In the genomic region with DNA sequence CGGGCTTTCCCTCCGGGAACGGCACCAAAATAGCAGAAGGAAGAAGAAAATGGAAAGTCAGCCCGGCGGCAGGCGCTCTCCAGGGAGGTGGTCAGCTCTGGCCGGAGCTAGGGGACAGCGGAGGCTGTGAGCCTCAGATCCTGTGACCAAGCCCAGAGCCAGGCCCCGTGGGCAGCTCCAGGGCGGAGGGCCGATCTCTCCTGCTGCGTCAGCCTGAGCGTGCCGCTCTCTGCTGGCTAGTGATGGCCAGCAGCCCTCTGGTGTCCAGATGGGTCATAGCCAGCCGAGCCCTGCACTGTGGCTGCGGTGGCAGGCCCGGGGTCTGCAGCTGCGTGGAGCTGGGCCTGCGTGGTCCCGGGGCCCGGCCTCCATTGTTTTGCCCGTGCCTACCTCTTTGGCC, we compare ENCODE assay signal across 10 cellular contexts. TPM values are rescaled to one million over a fixed set of nuclear protein-coding genes. Genes with fewer than 3 reads are reported as not detected.
DNase-seq lines count a peak whose midpoint lies in the region; ATAC-seq and TF ChIP-seq lines count a peak whose summit lies in the region.
"Had no signal": no experiment of that assay in that cellular context is flagged by ENCODE, and none has a peak within 500 bp of the region (broad histone marks: within the 10 kb centered on the region; RNA-seq: fewer than 3 reads in every experiment).

No MANE protein-coding gene starts in this region.

- H3K27me3 Mint-ChIP-seq in nephron progenitor cell (ENCODE audit: low read depth, poor library complexity), result no peaks in the 10 kb centered on the region
- H3K27me3 Mint-ChIP-seq: stimulated activated naive CD8-positive, alpha-beta T cell treated with anti-CD3 and anti-CD28 coated beads, Interleukin-15, Interleukin-2, amounts not matched to agents 100 ng/mL and 50 ng/mL, for 24 hours had no signal

- CTCF ChIA-PET in AG04449 (lab: Yijun Ruan, JAX), result interaction anchor here (1.3 kb wide), 1 partner anchor 17 kb away, joined by 6 read pairs; a partner anchor contains a TSS

- H3K27me3 ChIP-seq in NT2/D1 (ENCODE audit: insufficient read depth, insufficient read length) (peaks cover 10% of the 10 kb centered on the region), esophagus squamous epithelium (peaks cover 0 to 29% (median 0%) of the 10 kb centered on the region in 4 donors)

- no peak for DNase-seq in AG04449 (ENCODE audit: low read depth, low spot score)
- no peak for DNase-seq in NT2/D1 (ENCODE audit: low read depth, low spot score)
- no peak for DNase-seq in esophagus squamous epithelium (lab: John Stamatoyannopoulos, UW)
- DNase-seq in nephron progenitor cell, result peak; percentile 63
- DNase-seq in DMS 273 (lab: John Stamatoyannopoulos, UW; ENCODE audit: unreplicated experiment), result no peak
- no peak for DNase-seq in stimulated activated CD4-positive, alpha-beta T cell treated with anti-CD3 and anti-CD28 coated beads, Interleukin-4, amount 100 ng/mL, for 4 hours
- DNase-seq: NCI-H510A had no signal

- peak overlapping the region in 3 of 4 donors; percentile 60 to 64 (median 64) for H3K27ac ChIP-seq in esophagus squamous epithelium

- peak overlapping the region; percentile 0 for H3K9ac ChIP-seq in NT2/D1 (ENCODE audit: insufficient read length, low read depth)

- 47 to 85% methylated on average over 3 to 11 of the region's 22 CpGs for WGBS in esophagus squamous epithelium, 2 donors

- H3K36me3 Mint-ChIP-seq in nephron progenitor cell (ENCODE audit: low read depth), result no peaks in the 10 kb centered on the region

- H3K4me1 Mint-ChIP-seq in nephron progenitor cell, result peaks cover 12% of the 10 kb centered on the region

- intact Hi-C loops in esophagus squamous epithelium (cut with DNase I), result no loop called here

- H3K4me1 ChIP-seq in NT2/D1 (ENCODE audit: insufficient read depth, insufficient read length) (peaks cover 46% of the 10 kb centered on the region), esophagus squamous epithelium (peaks cover 31 to 63% (median 35%) of the 10 kb centered on the region in 3 donors)

- H3K27ac Mint-ChIP-seq in nephron progenitor cell, result no peak overlapping the region
- H3K27ac Mint-ChIP-seq: stimulated activated naive CD8-positive, alpha-beta T cell treated with anti-CD3 and anti-CD28 coated beads, Interleukin-15, Interleukin-2, amounts not matched to agents 100 ng/mL and 50 ng/mL, for 24 hours had no signal

- H3K9me3 ChIP-seq in NT2/D1 (ENCODE audit: insufficient read depth, low read length), result no peaks in the 10 kb centered on the region
- H3K9me3 ChIP-seq in esophagus squamous epithelium, result no peaks in the 10 kb centered on the region

- no peak overlapping the region for H3K4me3 ChIP-seq in AG04449 (ENCODE audit: low read depth, low read length)
- no peak overlapping the region for H3K4me3 ChIP-seq in NT2/D1 (ENCODE audit: insufficient read length, low read depth)
- H3K4me3 ChIP-seq in esophagus squamous epithelium, result peak overlapping the region in 1 of 4 donors; percentile 11

- ATAC-seq in HG03521 (IDR thresholded peaks at IDR 0.05; ENCODE audit: unreplicated experiment) (no peak), HG03442 (IDR thresholded peaks at IDR 0.05; ENCODE audit: unreplicated experiment) (no peak)

- peak; percentile 18 for TF ChIP-seq CTCF in AG04449 (IDR thresholded peaks at IDR 0.05; ENCODE audit: insufficient read depth, low read length, missing control alignments)
- TF ChIP-seq CTCF in esophagus squamous epithelium (IDR thresholded peaks at IDR 0.05), result peak in 2 of 6 experiments; percentile 13 to 35
- peak; percentile 41 for TF ChIP-seq CTCF in nephron progenitor cell (IDR thresholded peaks at IDR 0.05)

- H3K36me3 ChIP-seq in NT2/D1 (ENCODE audit: insufficient read depth, insufficient read length, low read length) (no peaks in the 10 kb centered on the region), esophagus squamous epithelium (no peaks in the 10 kb centered on the region)

- POLR2A ChIA-PET in AG04449 (lab: Yijun Ruan, JAX), result no interaction called here

- no peak for TF ChIP-seq POLR2A in esophagus squamous epithelium (IDR thresholded peaks at IDR 0.05)

- no peak overlapping the region for H3K4me3 Mint-ChIP-seq in nephron progenitor cell
- H3K4me3 Mint-ChIP-seq: stimulated activated naive CD8-positive, alpha-beta T cell treated with anti-CD3 and anti-CD28 coated beads, Interleukin-15, Interleukin-2, amounts not matched to agents 100 ng/mL and 50 ng/mL, for 24 hours had no signal

- H3K9me3 Mint-ChIP-seq in nephron progenitor cell, result peaks cover 6% of the 10 kb centered on the region
- H3K9me3 Mint-ChIP-seq: stimulated activated naive CD8-positive, alpha-beta T cell treated with anti-CD3 and anti-CD28 coated beads, Interleukin-15, Interleukin-2, amounts not matched to agents 100 ng/mL and 50 ng/mL, for 24 hours had no signal

RNA-seq across cellular contexts. Expression of a gene that starts 16.9 kb away (rescaled TPM):
- 10 to 100 TPM; 19.6 to 33.9 (median 27.5) TPM for total RNA-seq in esophagus squamous epithelium

RNA-seq across cellular contexts. Expression of a gene that starts 41.5 kb away (rescaled TPM):
- total RNA-seq in esophagus squamous epithelium, result 10 to 100 TPM in 3 of 4 donors, 1 to 10 TPM in 1; 8.8 to 17.5 (median 13.5) TPM
